8 cellular contexts compared by ENCODE assay signal in the genomic region with DNA sequence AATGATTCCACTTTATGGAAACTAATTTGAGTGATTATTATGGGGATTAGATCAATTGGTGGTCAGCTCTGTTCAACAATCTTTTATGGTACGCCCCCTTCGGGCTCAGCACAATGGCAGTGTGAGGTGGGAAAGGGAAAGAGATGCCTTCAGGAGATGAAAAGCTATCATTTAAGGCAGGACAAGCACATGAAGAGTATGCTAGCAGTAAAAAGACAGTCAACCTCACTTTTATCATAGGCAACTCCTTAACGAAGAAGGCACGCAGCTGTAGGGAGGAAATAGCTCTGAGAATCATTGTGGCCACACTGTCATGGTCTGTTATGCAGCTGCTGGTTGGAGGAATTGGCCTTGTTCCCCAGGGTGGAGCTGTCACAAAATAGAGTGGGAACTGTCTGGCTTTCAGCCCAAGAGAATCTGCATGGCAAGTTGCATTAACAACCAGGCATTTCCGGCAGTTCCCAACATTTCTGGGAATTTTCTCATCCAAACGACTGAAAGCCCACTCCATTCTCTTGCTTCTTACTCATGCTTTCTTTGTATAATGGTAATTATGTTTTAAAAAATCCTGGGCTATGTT. TPM values are rescaled to one million over a fixed set of nuclear protein-coding genes. Genes with fewer than 3 reads are reported as not detected.
DNase-seq lines count a peak whose midpoint lies in the region; ATAC-seq and TF ChIP-seq lines count a peak whose summit lies in the region.

No MANE protein-coding gene starts in this region.

- no peak overlapping the region for H3K14ac ChIP-seq in mesenchymal stem cell (ENCODE audit: low read length in 2 of 2)

- peaks cover 9 to 23% (median 16%) of the 10 kb centered on the region in 6 donors for H3K9me3 Mint-ChIP-seq in immature natural killer cell

- peaks cover 0 to 17% (median 10%) of the 10 kb centered on the region in 3 donors for H3K36me3 Mint-ChIP-seq in immature natural killer cell

- TF ChIP-seq CTCF in AG09319 (IDR thresholded peaks at IDR 0.05; ENCODE audit: low read depth, low read length) (no peak; the same call in 1 of the 2 replicates), astrocyte of the cerebellum (IDR thresholded peaks at IDR 0.05; ENCODE audit: low read depth, low read length, missing control alignments) (no peak)

- no peak overlapping the region for H3K4me2 ChIP-seq in mesenchymal stem cell (ENCODE audit: low read length, poor library complexity, severe bottlenecking)

- H3K4ac ChIP-seq in mesenchymal stem cell (ENCODE audit: low read depth in 1 of 2, low read length in 2 of 2): peak overlapping the region; percentile 40 to 75

- H3K18ac ChIP-seq in mesenchymal stem cell (ENCODE audit: low read depth in 1 of 2, low read length in 2 of 2): peak overlapping the region; percentile 50 to 64

- no peak overlapping the region for H3K4me3 Mint-ChIP-seq in immature natural killer cell

- in situ Hi-C loops in astrocyte of the cerebellum (cut with HindIII; ENCODE audit: low sequenced_read_pairs): no loop called here
- in situ Hi-C loops in G401 (cut with HindIII; ENCODE audit: low sequenced_read_pairs): no loop called here

- peak overlapping the region; percentile 74 for H3K9ac ChIP-seq in mesenchymal stem cell (ENCODE audit: low read length)

- no peaks in the 10 kb centered on the region for H3K27me3 ChIP-seq in mesenchymal stem cell (ENCODE audit: control insufficient read depth in 1 of 2, insufficient read depth in 1 of 2, low read length in 2 of 2)

- peak overlapping the region in 1 of 2 experiments; percentile 4 for H2BK12ac ChIP-seq in mesenchymal stem cell (ENCODE audit: low read length in 2 of 2)

- H3K27me3 Mint-ChIP-seq in immature natural killer cell (ENCODE audit: low read depth in 3 of 3): peaks cover 2 to 12% (median 10%) of the 10 kb centered on the region in 3 donors

- H4K8ac ChIP-seq in mesenchymal stem cell (ENCODE audit: low read length): peak overlapping the region; percentile 90

- no peak overlapping the region for H3K27ac Mint-ChIP-seq in immature natural killer cell

- no peak overlapping the region for H3K23ac ChIP-seq in mesenchymal stem cell (ENCODE audit: low read length in 2 of 2)

- H2AFZ ChIP-seq in mesenchymal stem cell (ENCODE audit: low read depth, low read length): no peak overlapping the region

- H3K27ac ChIP-seq in mesenchymal stem cell (ENCODE audit: low read length, poor library complexity, severe bottlenecking): peak overlapping the region; percentile 97

- WGBS in mesenchymal stem cell: 43% methylated on average over 4 of the region's 6 CpGs

- peaks cover 16% of the 10 kb centered on the region for H3K4me1 ChIP-seq in mesenchymal stem cell (ENCODE audit: control insufficient read depth, insufficient read depth, low read depth, low read length)

- DNase-seq in AG09319 (ENCODE audit: extremely low read depth, low read depth) (peak; percentile 91), astrocyte of the cerebellum (ENCODE audit: low read depth) (peak; percentile 95), mesenchymal stem cell (peak; percentile 93), G401 (ENCODE audit: low spot score) (no peak), immature natural killer cell (no peak), NCI-H2196 (lab: John Stamatoyannopoulos, UW; ENCODE audit: unreplicated experiment) (no peak)
- DNase-seq in stimulated activated CD4-positive, alpha-beta T cell treated with anti-CD3 and anti-CD28 coated beads, Interleukin-4, amount 100 ng/mL, for 1 hour: no peak

- peaks cover 0 to 13% of the 10 kb centered on the region in 2 experiments for H3K36me3 ChIP-seq in mesenchymal stem cell (ENCODE audit: control insufficient read depth in 1 of 2, insufficient read depth in 2 of 2, low read depth in 1 of 2, low read length in 2 of 2)

- H2BK15ac ChIP-seq in mesenchymal stem cell (ENCODE audit: low read depth, poor library complexity, severe bottlenecking): peak overlapping the region; percentile 40

- peak; percentile 75 for ATAC-seq in HG02852 (IDR thresholded peaks at IDR 0.05; ENCODE audit: unreplicated experiment)

- peak overlapping the region; percentile 63 for H2BK5ac ChIP-seq in mesenchymal stem cell (ENCODE audit: low read depth, low read length, poor library complexity, severe bottlenecking)

- H3K9me3 ChIP-seq in mesenchymal stem cell (ENCODE audit: control insufficient read depth, low read length): peaks cover 14% of the 10 kb centered on the region

- H2BK120ac ChIP-seq in mesenchymal stem cell (ENCODE audit: low read depth, low read length): peak overlapping the region; percentile 44

- peaks cover 0 to 5% of the 10 kb centered on the region in 2 donors for H3K4me1 Mint-ChIP-seq in immature natural killer cell

- H2AK5ac ChIP-seq in mesenchymal stem cell (ENCODE audit: low read length, severe bottlenecking): peak overlapping the region; percentile 97

- peak overlapping the region; percentile 82 for H4K91ac ChIP-seq in mesenchymal stem cell (ENCODE audit: low read length)

- H3K79me1 ChIP-seq in mesenchymal stem cell (replicated peaks; ENCODE audit: low read length, poor library complexity, severe bottlenecking): peaks cover 23% of the 10 kb centered on the region

- H3K4me3 ChIP-seq in astrocyte of the cerebellum (ENCODE audit: low read depth, low read length) (no peak overlapping the region), mesenchymal stem cell (ENCODE audit: insufficient read depth in 1 of 2, low read depth in 1 of 2, low read length in 2 of 2) (no peak overlapping the region)

RNA-seq across cellular contexts. Expression of a gene that starts 54.4 kb away (rescaled TPM):
- polyA plus RNA-seq in mesenchymal stem cell (2013, experiment 1 of 2): 21.7 TPM
- polyA plus RNA-seq in mesenchymal stem cell (2013, experiment 2 of 2): 22.6 TPM
- total RNA-seq in G401 (2014; rRNA removed; shearing (Covaris generic)): 6.7 and 7.9 TPM in 2 replicates
- polyA plus RNA-seq in immature natural killer cell: 10 to 100 TPM; 23.0 to 26.0 (median 26.0) TPM

Comparison
In these comparisons a context has a peak if more than half of its experiments do, and no peak if none do; other contexts are left out.
1. DNase-seq: peak in AG09319 (single experiment), astrocyte of the cerebellum (single experiment) and mesenchymal stem cell (single experiment); none in G401 (single experiment), immature natural killer cell (0 of 3), stimulated activated CD4-positive, alpha-beta T cell treated with anti-CD3 and anti-CD28 coated beads, Interleukin-4, amount 100 ng/mL, for 1 hour (single experiment) and NCI-H2196 (single experiment).